In the genomic region with DNA sequence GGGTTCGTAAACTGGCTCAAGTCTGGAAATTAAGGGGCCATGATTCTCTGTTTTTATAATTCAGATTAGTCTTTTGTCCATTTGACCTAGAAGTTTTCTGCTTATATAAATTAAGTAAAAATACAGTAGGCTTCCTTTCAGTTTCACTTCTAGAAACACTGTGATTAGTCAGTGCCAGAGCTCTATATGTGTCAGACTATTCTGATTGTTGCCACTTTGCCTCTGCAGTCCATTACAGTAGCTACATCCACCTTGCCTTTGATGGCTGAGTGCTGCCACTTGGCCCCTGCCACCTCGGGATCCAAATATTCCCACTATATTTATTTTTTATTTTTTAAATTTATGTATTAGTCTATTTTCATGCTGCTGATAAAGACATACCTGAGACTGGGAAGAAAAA, we compare ENCODE assay signal across 9 cellular contexts. TPM values are rescaled to one million over a fixed set of nuclear protein-coding genes. Genes with fewer than 3 reads are reported as not detected.
A peak's percentile ranks its signal among the peaks of the same experiment; 100 is the strongest.
DNase-seq lines count a peak whose midpoint lies in the region; ATAC-seq and TF ChIP-seq lines count a peak whose summit lies in the region.
"Had no signal": no experiment of that assay in that cellular context is flagged by ENCODE, and none has a peak within 500 bp of the region (broad histone marks: within the 10 kb centered on the region; RNA-seq: fewer than 3 reads in every experiment).

No MANE protein-coding gene starts in this region.

- H3K4me3 ChIP-seq in effector memory CD4-positive, alpha-beta T cell (ENCODE audit: insufficient read depth, low read depth, low read length, poor library complexity, severe bottlenecking) = no peak overlapping the region
- no peak overlapping the region for H3K4me3 ChIP-seq in esophagus squamous epithelium

- H3K4me1 ChIP-seq in foreskin keratinocyte (no peaks in the 10 kb centered on the region), esophagus squamous epithelium (no peaks in the 10 kb centered on the region)
- H3K4me1 ChIP-seq in effector memory CD4-positive, alpha-beta T cell (ENCODE audit: control insufficient read depth, insufficient read depth, low read length, poor library complexity, severe bottlenecking) = no peaks in the 10 kb centered on the region

- H3K36me3 ChIP-seq in effector memory CD4-positive, alpha-beta T cell (ENCODE audit: control insufficient read depth, insufficient read depth, low read length) = no peaks in the 10 kb centered on the region
- H3K36me3 ChIP-seq in esophagus squamous epithelium = no peaks in the 10 kb centered on the region

- H3K27me3 ChIP-seq in foreskin keratinocyte (no peaks in the 10 kb centered on the region), esophagus squamous epithelium (no peaks in the 10 kb centered on the region)
- no peaks in the 10 kb centered on the region for H3K27me3 ChIP-seq in effector memory CD4-positive, alpha-beta T cell (replicated peaks; ENCODE audit: control insufficient read depth, insufficient read depth, low read length, poor library complexity, severe bottlenecking)

- no peak for TF ChIP-seq CTCF in foreskin keratinocyte (conservative IDR thresholded peaks at IDR 0.05)
- no peak for TF ChIP-seq CTCF in esophagus squamous epithelium (IDR thresholded peaks at IDR 0.05)

- H3K27ac ChIP-seq in foreskin keratinocyte = no peak overlapping the region
- no peak overlapping the region for H3K27ac ChIP-seq in effector memory CD4-positive, alpha-beta T cell (ENCODE audit: insufficient read depth, low read length, poor library complexity, severe bottlenecking)
- no peak overlapping the region for H3K27ac ChIP-seq in esophagus squamous epithelium

- whole genome bisulfite sequencing in esophagus squamous epithelium, 2 donors = 85 to 86% methylated on average over 2 of the region's 2 CpGs

- DNase-seq in foreskin keratinocyte (no peak), CD1c-positive myeloid dendritic cell (ENCODE audit: extremely low spot score) (no peak), NCI-H2081 treated with DMSO at 0.1 percent for 48 hours (lab: John Stamatoyannopoulos, UW) (no peak), esophagus squamous epithelium (lab: John Stamatoyannopoulos, UW) (no peak)
- no peak for DNase-seq in effector memory CD4-positive, alpha-beta T cell

- intact Hi-C loops in esophagus squamous epithelium (cut with DNase I) = no loop called here

- no peaks in the 10 kb centered on the region for H3K9me3 ChIP-seq in effector memory CD4-positive, alpha-beta T cell (ENCODE audit: control insufficient read depth, low read length)
- H3K9me3 ChIP-seq in esophagus squamous epithelium = no peaks in the 10 kb centered on the region

- ATAC-seq in GM18858 (IDR thresholded peaks at IDR 0.05; ENCODE audit: unreplicated experiment) (peak; percentile 98), GM21576 (IDR thresholded peaks at IDR 0.05; ENCODE audit: unreplicated experiment) (peak; percentile 90), HG03521 (IDR thresholded peaks at IDR 0.05; ENCODE audit: unreplicated experiment) (peak; percentile 86), foreskin keratinocyte (peak; percentile 46)

- no peak for TF ChIP-seq POLR2A in esophagus squamous epithelium (IDR thresholded peaks at IDR 0.05)

RNA-seq across cellular contexts. Expression of a gene that starts 7.9 kb away (rescaled TPM):
- total RNA-seq in foreskin keratinocyte (not detected in 2 replicates), esophagus squamous epithelium (not detected)
- polyA plus RNA-seq in foreskin keratinocyte = not detected in 2 replicates
- polyA plus RNA-seq: keratinocyte had no signal

RNA-seq across cellular contexts. Expression of a gene that starts 29.1 kb away (rescaled TPM):
- 37.0 and 45.4 TPM in 2 replicates for total RNA-seq in foreskin keratinocyte
- polyA plus RNA-seq in foreskin keratinocyte = 25.7 and 35.7 TPM in 2 replicates
- 10 to 100 TPM; 15.5 to 23.1 (median 20.4) TPM for total RNA-seq in esophagus squamous epithelium

Comparison
In these comparisons a context has a peak if more than half of its experiments do, and no peak if none do; other contexts are left out.
1. ATAC-seq: peak in every context shown above with its lines; median percentile 98 in GM18858; 90 in GM21576; 86 in HG03521; 46 in foreskin keratinocyte.